ENCODE assay signal across 16 cellular contexts in genomic region chr7:77479536-77480088, GRCh38. TPM values are rescaled to one million over a fixed set of nuclear protein-coding genes. Genes with fewer than 3 reads are reported as not detected.
A peak's percentile ranks its signal among the peaks of the same experiment; 100 is the strongest.
DNase-seq lines count a peak whose midpoint lies in the region; ATAC-seq and TF ChIP-seq lines count a peak whose summit lies in the region.
"Had no signal": no experiment of that assay in that cellular context is flagged by ENCODE, and none has a peak within 500 bp of the region (broad histone marks: within the 10 kb centered on the region; RNA-seq: fewer than 3 reads in every experiment).

No MANE protein-coding gene starts in this region.

- TF ChIP-seq RAD21 in Ishikawa (IDR thresholded peaks at IDR 0.05; ENCODE audit: low read depth) (no peak), liver (IDR thresholded peaks at IDR 0.05) (no peak)

- no peak for TF ChIP-seq EP300 in Ishikawa (IDR thresholded peaks at IDR 0.05; ENCODE audit: borderline replicate concordance)

- no peak for ATAC-seq in HG03442 (IDR thresholded peaks at IDR 0.05; ENCODE audit: unreplicated experiment)
- ATAC-seq: GM12878; stimulated activated effector memory CD8-positive, alpha-beta T cell treated with anti-CD3 and anti-CD28 coated beads, Interleukin-12 subunit alpha, Interleukin-12 subunit beta, amount 100 ng/mL, for 72 hours had no signal

- H3K36me3 Mint-ChIP-seq in activated T-cell treated with anti-CD3 and anti-CD28 coated beads, Interleukin-2, amount 50 U/mL, for 24 hours (ENCODE audit: low read depth): no peaks in the 10 kb centered on the region
- H3K36me3 Mint-ChIP-seq: brain; stimulated activated effector memory CD8-positive, alpha-beta T cell treated with anti-CD3 and anti-CD28 coated beads, Interleukin-12 subunit alpha, Interleukin-12 subunit beta, amount 100 ng/mL, for 72 hours had no signal

- no peak overlapping the region for H3K4me3 ChIP-seq in liver (ENCODE audit: low read depth in 1 of 3, low read length in 3 of 3)
- H3K4me3 ChIP-seq: GM12878 had no signal

- H3K4me1 Mint-ChIP-seq in activated T-cell treated with anti-CD3 and anti-CD28 coated beads, Interleukin-2, amount 50 U/mL, for 24 hours (ENCODE audit: low read depth): peaks cover 8% of the 10 kb centered on the region
- H3K4me1 Mint-ChIP-seq: brain; stimulated activated effector memory CD8-positive, alpha-beta T cell treated with anti-CD3 and anti-CD28 coated beads, Interleukin-12 subunit alpha, Interleukin-12 subunit beta, amount 100 ng/mL, for 72 hours had no signal

- H3K27ac ChIP-seq in liver (ENCODE audit: low read depth in 1 of 2, low read length in 2 of 2): no peak overlapping the region

- 87% methylated on average over 3 of the region's 3 CpGs for WGBS in liver

- H3K36me3 ChIP-seq in liver (ENCODE audit: control insufficient read depth in 4 of 4, insufficient read depth in 3 of 4, low read depth in 1 of 4, low read length in 3 of 4): no peaks in the 10 kb centered on the region

- H3K27me3 Mint-ChIP-seq in activated T-cell treated with anti-CD3 and anti-CD28 coated beads, Interleukin-2, amount 50 U/mL, for 24 hours: no peaks in the 10 kb centered on the region
- H3K27me3 Mint-ChIP-seq: brain, progenitor cell of endocrine pancreas had no signal

- no peaks in the 10 kb centered on the region for H3K4me1 ChIP-seq in liver (ENCODE audit: control insufficient read depth in 4 of 4, insufficient read depth in 4 of 4, low read length in 3 of 4)

- no peak overlapping the region for H3K9ac ChIP-seq in liver (ENCODE audit: low read depth in 1 of 2, low read length in 2 of 2)

- no peaks in the 10 kb centered on the region for H3K9me3 Mint-ChIP-seq in activated T-cell treated with anti-CD3 and anti-CD28 coated beads, Interleukin-2, amount 50 U/mL, for 24 hours
- H3K9me3 Mint-ChIP-seq: stimulated activated effector memory CD8-positive, alpha-beta T cell treated with anti-CD3 and anti-CD28 coated beads, Interleukin-12 subunit alpha, Interleukin-12 subunit beta, amount 100 ng/mL, for 72 hours had no signal

- no peaks in the 10 kb centered on the region for H3K27me3 ChIP-seq in liver (ENCODE audit: control insufficient read depth in 4 of 4, insufficient read depth in 4 of 4, low read length in 3 of 4)

- H3K4me3 Mint-ChIP-seq in activated T-cell treated with anti-CD3 and anti-CD28 coated beads, Interleukin-2, amount 50 U/mL, for 24 hours: no peak overlapping the region
- H3K4me3 Mint-ChIP-seq: brain; stimulated activated effector memory CD8-positive, alpha-beta T cell treated with anti-CD3 and anti-CD28 coated beads, Interleukin-12 subunit alpha, Interleukin-12 subunit beta, amount 100 ng/mL, for 72 hours had no signal

- H3K27ac Mint-ChIP-seq in activated T-cell treated with anti-CD3 and anti-CD28 coated beads, Interleukin-2, amount 50 U/mL, for 24 hours: no peak overlapping the region
- H3K27ac Mint-ChIP-seq: brain; progenitor cell of endocrine pancreas; stimulated activated effector memory CD8-positive, alpha-beta T cell treated with anti-CD3 and anti-CD28 coated beads, Interleukin-12 subunit alpha, Interleukin-12 subunit beta, amount 100 ng/mL, for 72 hours had no signal

- peak; percentile 28 for DNase-seq in AG20443 (ENCODE audit: low spot score)
- DNase-seq in astrocyte of the hippocampus (ENCODE audit: low read depth, low spot score): peak; percentile 27
- no peak for DNase-seq in activated T-cell treated with anti-CD3 and anti-CD28 coated beads, Interleukin-2, amount 50 U/mL, for 24 hours
- DNase-seq in effector CD4-positive, alpha-beta T cell: no peak
- no peak for DNase-seq in globus pallidus (ENCODE audit: low spot score)
- DNase-seq: activated CD4-positive, alpha-beta T cell treated with anti-CD3 and anti-CD28 coated beads for 4 hours; DND-41; NCI-H1092; T-helper 1 cell had no signal

- TF ChIP-seq CTCF in liver (IDR thresholded peaks at IDR 0.05; ENCODE audit: low read depth, low read length, missing input control): no peak

- H3K9me3 ChIP-seq in liver (ENCODE audit: control insufficient read depth in 4 of 4, low read length in 3 of 4): no peaks in the 10 kb centered on the region

TF ChIP-seq in Ishikawa, 13 proteins besides CTCF, POLR2A, EP300 and RAD21:
- TF ChIP-seq EGR1 (IDR thresholded peaks at IDR 0.05) (no peak), CEBPB (IDR thresholded peaks at IDR 0.05) (peak; percentile 19; the same call in 1 of the 2 replicates)

TF ChIP-seq in liver, 16 proteins besides CTCF, POLR2A, EP300 and RAD21:
- TF ChIP-seq SP1 (IDR thresholded peaks at IDR 0.05) (peak; percentile 0), MAX (IDR thresholded peaks at IDR 0.05) (no peak)
- TF ChIP-seq, protein P1, sequence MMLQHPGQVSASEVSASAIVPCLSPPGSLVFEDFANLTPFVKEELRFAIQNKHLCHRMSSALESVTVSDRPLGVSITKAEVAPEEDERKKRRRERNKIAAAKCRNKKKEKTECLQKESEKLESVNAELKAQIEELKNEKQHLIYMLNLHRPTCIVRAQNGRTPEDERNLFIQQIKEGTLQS (IDR thresholded peaks at IDR 0.05): no peak

RNA-seq across cellular contexts. Expression of gene PTPN12, which starts 57.5 kb away (rescaled TPM):
- total RNA-seq in liver: 10 to 100 TPM; 17.8 to 18.6 TPM
- 10 to 100 TPM; 10.1 to 12.8 TPM for polyA plus RNA-seq in liver

Comparison
In these comparisons a context has a peak if more than half of its experiments do, and no peak if none do; other contexts are left out.
1. DNase-seq: peak in AG20443 (single experiment) and astrocyte of the hippocampus (single experiment); none in activated T-cell treated with anti-CD3 and anti-CD28 coated beads, Interleukin-2, amount 50 U/mL, for 24 hours (single experiment), effector CD4-positive, alpha-beta T cell (single experiment) and globus pallidus (single experiment).